Comparison of ENCODE assay signal across 27 cellular contexts in genomic region chr1:32438136-32438535, GRCh38. TPM values are rescaled to one million over a fixed set of nuclear protein-coding genes. Genes with fewer than 3 reads are reported as not detected.
DNase-seq lines count a peak whose midpoint lies in the region; ATAC-seq and TF ChIP-seq lines count a peak whose summit lies in the region.
"Had no signal": no experiment of that assay in that cellular context is flagged by ENCODE, and none has a peak within 500 bp of the region (broad histone marks: within the 10 kb centered on the region; RNA-seq: fewer than 3 reads in every experiment).

No MANE protein-coding gene starts in this region.

- H3K23ac ChIP-seq in neuronal stem cell (ENCODE audit: low read depth, low read length, poor library complexity) = no peak overlapping the region

- H3K18ac ChIP-seq in neuronal stem cell (ENCODE audit: low read length) = no peak overlapping the region

- H3K36me3 ChIP-seq in GM23338 (ENCODE audit: insufficient read depth) (no peaks in the 10 kb centered on the region; the same call in 1 of the 2 replicates), endodermal cell (ENCODE audit: control insufficient read depth, insufficient read depth, low read length) (no peaks in the 10 kb centered on the region), iPS-20b (ENCODE audit: insufficient read depth, low read depth, low read length) (no peaks in the 10 kb centered on the region), neuronal stem cell (replicated peaks in 1 of 2; ENCODE audit: control insufficient read depth in 2 of 2, insufficient read depth in 2 of 2, low read length in 2 of 2) (no peaks in the 10 kb centered on the region)

- no peak overlapping the region for H3K4me2 ChIP-seq in GM23338
- H3K4me2 ChIP-seq in neuronal stem cell (ENCODE audit: insufficient read depth, low read length, poor library complexity, severe bottlenecking) = no peak overlapping the region

- H3K27me3 Mint-ChIP-seq in GM23338 (ENCODE audit: insufficient read depth, low read depth, poor library complexity) = peaks cover 13% of the 10 kb centered on the region
- H3K27me3 Mint-ChIP-seq in endodermal cell (ENCODE audit: insufficient read depth) = no peaks in the 10 kb centered on the region

- H3K4me3 ChIP-seq in GM23338 = no peak overlapping the region
- peak overlapping the region; percentile 66 for H3K4me3 ChIP-seq in endodermal cell (ENCODE audit: low read length)
- peak overlapping the region; percentile 46 for H3K4me3 ChIP-seq in iPS-20b (ENCODE audit: low read length)
- H3K4me3 ChIP-seq in neuronal stem cell (ENCODE audit: low read length in 2 of 2) = no peak overlapping the region

- H3K9me3 ChIP-seq in endodermal cell (ENCODE audit: control insufficient read depth, low read length) (peaks cover 37% of the 10 kb centered on the region), iPS-20b (ENCODE audit: insufficient read depth, low read depth, low read length) (peaks cover 9% of the 10 kb centered on the region), neuronal stem cell (replicated peaks in 1 of 2; ENCODE audit: control insufficient read depth in 2 of 2, insufficient read depth in 1 of 2, low read depth in 1 of 2, low read length in 2 of 2) (peaks cover 0 to 8% of the 10 kb centered on the region in 2 donors)

- no peaks in the 10 kb centered on the region for H4K20me1 ChIP-seq in GM23338 (replicated peaks; ENCODE audit: insufficient read depth)

- no peak overlapping the region for H2AK5ac ChIP-seq in neuronal stem cell (ENCODE audit: low read depth, low read length)

- H2BK120ac ChIP-seq in neuronal stem cell (ENCODE audit: low read depth, low read length) = no peak overlapping the region

- H2AFZ ChIP-seq in GM23338 = no peak overlapping the region
- H2AFZ ChIP-seq in neuronal stem cell (ENCODE audit: low read length) = no peak overlapping the region

- H4K8ac ChIP-seq in neuronal stem cell (ENCODE audit: low read depth, low read length) = no peak overlapping the region

- H3K14ac ChIP-seq in neuronal stem cell (ENCODE audit: low read length) = no peak overlapping the region

- H3K27me3 ChIP-seq in GM23338 (ENCODE audit: insufficient read depth) (no peaks in the 10 kb centered on the region), endodermal cell (ENCODE audit: control insufficient read depth, insufficient read depth, low read length, poor library complexity, severe bottlenecking) (no peaks in the 10 kb centered on the region), iPS-20b (ENCODE audit: insufficient read depth, low read length) (no peaks in the 10 kb centered on the region), neuronal stem cell (ENCODE audit: control insufficient read depth in 3 of 3, insufficient read depth in 3 of 3, low read depth in 1 of 3, low read length in 3 of 3) (peaks cover 0 to 4% (median 0%) of the 10 kb centered on the region in 3 experiments)

- no peaks in the 10 kb centered on the region for H3K9me2 ChIP-seq in GM23338 (ENCODE audit: insufficient read depth)

- no peaks in the 10 kb centered on the region for H3K79me1 ChIP-seq in neuronal stem cell (ENCODE audit: low read depth, low read length)

- H2BK12ac ChIP-seq in neuronal stem cell (ENCODE audit: low read length) = no peak overlapping the region

- no peak for TF ChIP-seq CTCF in GM23338 (conservative IDR thresholded peaks at IDR 0.05; ENCODE audit: low read depth in 2 of 2)
- no peak for TF ChIP-seq CTCF in endodermal cell (conservative IDR thresholded peaks at IDR 0.05)

- H3K4me3 Mint-ChIP-seq in GM23338 (peak overlapping the region; percentile 39), endodermal cell (no peak overlapping the region)
- H3K4me3 Mint-ChIP-seq: CD4-positive, CD25-positive, alpha-beta regulatory T cell had no signal

- 0 out of 2 replicates have a peak, but pooled peaks cover 3% of the 10 kb centered on the region for H3F3A ChIP-seq in GM23338 (replicated peaks; ENCODE audit: low read depth)

- no peak overlapping the region for H2BK5ac ChIP-seq in neuronal stem cell (ENCODE audit: low read length)

- H3K4ac ChIP-seq in neuronal stem cell (ENCODE audit: low read length) = no peak overlapping the region

- H3K27ac Mint-ChIP-seq in GM23338 = no peak overlapping the region; the same call in 1 of the 2 replicates
- H3K27ac Mint-ChIP-seq in endodermal cell = peak overlapping the region; percentile 88
- H3K27ac Mint-ChIP-seq: CD4-positive, CD25-positive, alpha-beta regulatory T cell had no signal

- no peak overlapping the region for H3K9ac ChIP-seq in endodermal cell (ENCODE audit: extremely low read depth, low read length, poor library complexity, severe bottlenecking)
- peak overlapping the region; percentile 71 for H3K9ac ChIP-seq in iPS-20b (ENCODE audit: low read depth, low read length)
- no peak overlapping the region for H3K9ac ChIP-seq in neuronal stem cell (ENCODE audit: low read depth, low read length, poor library complexity)

- H3K9me3 Mint-ChIP-seq in GM23338 (peaks cover 28% of the 10 kb centered on the region), endodermal cell (peaks cover 40% of the 10 kb centered on the region)

- H3K36me3 Mint-ChIP-seq in GM23338 (ENCODE audit: low read depth) (peaks cover 28% of the 10 kb centered on the region), endodermal cell (ENCODE audit: low read depth) (peaks cover 22% of the 10 kb centered on the region)
- H3K36me3 Mint-ChIP-seq: CD4-positive, CD25-positive, alpha-beta regulatory T cell had no signal

- H3K79me2 ChIP-seq in GM23338 (replicated peaks; ENCODE audit: insufficient read depth) = no peaks in the 10 kb centered on the region

- 52% methylated on average over 1 of the region's 1 CpG; no CpG with 5 or more reads in 1 of the 2 experiments for WGBS in endodermal cell (ENCODE audit: insufficient coverage in 1 of 2, insufficient read length in 1 of 2), 2 experiments
- no CpG with 5 or more reads among the region's 1 CpG for WGBS in neuronal stem cell (ENCODE audit: extremely low coverage in 2 of 2, insufficient read length in 2 of 2, insufficient replicate concordance in 1 of 2), 2 donors

- no peak overlapping the region for H4K91ac ChIP-seq in neuronal stem cell (ENCODE audit: low read depth, low read length, poor library complexity)

- DNase-seq in GM23338 (ENCODE audit: low spot score) = peak; percentile 84
- DNase-seq in NCI-H82 (lab: John Stamatoyannopoulos, UW) = peak; percentile 45
- peak; percentile 78 for DNase-seq in endodermal cell
- DNase-seq in neuronal stem cell (ENCODE audit: low spot score) = no peak
- no peak for DNase-seq in NOMO-1 treated with DMSO at 0.1 percent for 48 hours (lab: John Stamatoyannopoulos, UW; ENCODE audit: unreplicated experiment)
- DNase-seq: CD4-positive, CD25-positive, alpha-beta regulatory T cell; DMS79; EL; GF-D8; GOT3; Karpas-422; NCI-H1092 treated with DMSO at 0.1 percent for 48 hours; NCI-H1436; NCI-H187 treated with DMSO at 0.1 percent for 48 hours; NCI-H2171 treated with DMSO at 0.1 percent for 48 hours; NCI-H345; NCI-H510A treated with DMSO at 0.1 percent for 48 hours; NCI-H748 treated with DMSO at 0.1 percent for 48 hours; NK-92 treated with Interleukin-12 subunit alpha and Interleukin-12 subunit beta, amount 100 ng/mL, for 24 hours; RPMI8226; SHP77; T-helper 1 cell had no signal

- H3K27ac ChIP-seq in GM23338 (ENCODE audit: low read depth) = peak overlapping the region; percentile 96
- H3K27ac ChIP-seq in endodermal cell (ENCODE audit: low read depth, low read length) = no peak overlapping the region
- H3K27ac ChIP-seq in iPS-20b (ENCODE audit: low read length) = peak overlapping the region; percentile 68
- H3K27ac ChIP-seq in neuronal stem cell (replicated peaks; ENCODE audit: low read length) = no peak overlapping the region

- peaks cover 20% of the 10 kb centered on the region for H3K4me1 ChIP-seq in GM23338 (ENCODE audit: insufficient read depth)
- no peaks in the 10 kb centered on the region for H3K4me1 ChIP-seq in endodermal cell (ENCODE audit: control insufficient read depth, insufficient read depth, low read length)
- peaks cover 10% of the 10 kb centered on the region; the same call in 1 of the 2 replicates for H3K4me1 ChIP-seq in iPS-20b (ENCODE audit: insufficient read depth, low read length)
- H3K4me1 ChIP-seq in neuronal stem cell (ENCODE audit: control insufficient read depth in 2 of 2, insufficient read depth in 1 of 2, low read depth in 1 of 2, low read length in 2 of 2) = peaks cover 0 to 2% of the 10 kb centered on the region in 2 donors

- H2BK15ac ChIP-seq in neuronal stem cell (ENCODE audit: low read length) = no peak overlapping the region

- ATAC-seq in GM23338 (peak; percentile 99), GM18867 (IDR thresholded peaks at IDR 0.05; ENCODE audit: unreplicated experiment) (no peak), GM18511 (IDR thresholded peaks at IDR 0.05; ENCODE audit: unreplicated experiment) (no peak)
- ATAC-seq: HepG2 had no signal

- H3K4me1 Mint-ChIP-seq in GM23338 (peaks cover 21% of the 10 kb centered on the region), endodermal cell (peaks cover 11% of the 10 kb centered on the region)
- H3K4me1 Mint-ChIP-seq: CD4-positive, CD25-positive, alpha-beta regulatory T cell had no signal

RNA-seq across cellular contexts. Expression of gene ZBTB8B, which starts 26.7 kb away (rescaled TPM):
- 3.8 and 4.2 TPM in 2 replicates for total RNA-seq in GM23338 (2014; rRNA removed; shearing (Covaris generic))
- polyA plus RNA-seq in GM23338 (2016; fragmentation: Nextera tagmentation; extraction: Ambion mirVana) = 0.95 and 1.1 TPM in 2 replicates
- total RNA-seq in endodermal cell = 1 to 10 TPM; 2.7 to 5.0 TPM
- polyA plus RNA-seq in endodermal cell (2013, experiment 1 of 2) = 1.4 TPM
- 1.4 TPM for polyA plus RNA-seq in endodermal cell (2013, experiment 2 of 2)
- 1.9 TPM for polyA plus RNA-seq in neuronal stem cell (2013, experiment 1 of 2)
- polyA plus RNA-seq in neuronal stem cell (2013, experiment 2 of 2) = 2.0 TPM
- total RNA-seq: CD4-positive, CD25-positive, alpha-beta regulatory T cell had no signal
- polyA plus RNA-seq: BJ; CD4-positive, CD25-positive, alpha-beta regulatory T cell had no signal

RNA-seq across cellular contexts. Expression of gene BSDC1, which starts 43.9 kb away (rescaled TPM):
- total RNA-seq in GM23338 (2014; rRNA removed; shearing (Covaris generic)) = 50.7 and 55.8 TPM in 2 replicates
- 22.7 and 24.9 TPM in 2 replicates for polyA plus RNA-seq in GM23338 (2016; fragmentation: Nextera tagmentation; extraction: Ambion mirVana)
- total RNA-seq in endodermal cell = 10 to 100 TPM; 61.7 to 68.3 TPM
- 50.2 TPM for polyA plus RNA-seq in endodermal cell (2013, experiment 1 of 2)
- 46.6 TPM for polyA plus RNA-seq in endodermal cell (2013, experiment 2 of 2)
- 34.0 TPM for polyA plus RNA-seq in neuronal stem cell (2013, experiment 1 of 2)
- polyA plus RNA-seq in neuronal stem cell (2013, experiment 2 of 2) = 36.4 TPM

Comparison
In these comparisons a context has a peak if more than half of its experiments do, and no peak if none do; other contexts are left out.
1. DNase-seq: peak in GM23338 (single experiment), NCI-H82 (single experiment) and endodermal cell (single experiment); none in neuronal stem cell (single experiment) and NOMO-1 treated with DMSO at 0.1 percent for 48 hours (single experiment).
2. H3K27ac ChIP-seq: peak in GM23338 (single experiment) and iPS-20b (single experiment); none in endodermal cell (single experiment) and neuronal stem cell (single experiment).
3. H3K4me3 ChIP-seq: peak in endodermal cell (single experiment) and iPS-20b (single experiment); none in GM23338 (single experiment) and neuronal stem cell (0 of 2).